Comparison of ENCODE assay signal across 22 cellular contexts in genomic region chrX:348461-349117, GRCh38. TPM values are rescaled to one million over a fixed set of nuclear protein-coding genes. Genes with fewer than 3 reads are reported as not detected.
DNase-seq lines count a peak whose midpoint lies in the region; ATAC-seq and TF ChIP-seq lines count a peak whose summit lies in the region.
"Had no signal": no experiment of that assay in that cellular context is flagged by ENCODE, and none has a peak within 500 bp of the region (broad histone marks: within the 10 kb centered on the region; RNA-seq: fewer than 3 reads in every experiment).

No MANE protein-coding gene starts in this region.

- H3K79me1 ChIP-seq in IMR-90 (ENCODE audit: low read depth in 1 of 2, low read length in 2 of 2): no peaks in the 10 kb centered on the region; a peak in 1 of 4 replicates

- H3K18ac ChIP-seq in IMR-90 (ENCODE audit: low read depth, low read length): no peak overlapping the region

- H2BK20ac ChIP-seq in IMR-90 (ENCODE audit: low read depth, low read length): no peak overlapping the region

- intact Hi-C loops in IMR-90 (cut with micrococcal nuclease): no loop called here
- intact Hi-C loops in right cardiac atrium (cut with DNase I): no loop called here
- intact Hi-C loops in dorsolateral prefrontal cortex (cut with DNase I): loop anchor here in 1 of 2 donors (2.0 kb wide), 1 partner anchor 40 kb away; no protein-coding TSS in a partner anchor

- TF ChIP-seq CTCF in IMR-90 (conservative IDR thresholded peaks at IDR 0.05; ENCODE audit: low read depth, low read length) (no peak), choroid plexus epithelial cell (conservative IDR thresholded peaks at IDR 0.05; ENCODE audit: low read depth, low read length) (no peak), osteoblast (IDR thresholded peaks at IDR 0.05; ENCODE audit: extremely low read depth, low read depth, low read length) (no peak), dorsolateral prefrontal cortex (IDR thresholded peaks at IDR 0.05 in 54 of 56, conservative IDR thresholded peaks at IDR 0.05 in 2 of 56; ENCODE audit: low read depth in 1 of 56, partially characterized antibody in 56 of 56) (no peak)

- H2BK15ac ChIP-seq in IMR-90 (ENCODE audit: low read depth, low read length): no peak overlapping the region

- H4K20me1 ChIP-seq in IMR-90 (ENCODE audit: insufficient read depth, low read length) (no peaks in the 10 kb centered on the region), osteoblast (ENCODE audit: insufficient read depth, low read length) (no peaks in the 10 kb centered on the region)

- in situ Hi-C loops in IMR-90 (cut with MboI; ENCODE audit: low sequenced_read_pairs): no loop called here

- dilution Hi-C loops in IMR-90 (cut with HindIII; ENCODE audit: low sequenced_read_pairs, unreplicated experiment): no loop called here

- no peak overlapping the region for H2AK5ac ChIP-seq in IMR-90 (ENCODE audit: low read depth, low read length)

- no peak overlapping the region for H3K14ac ChIP-seq in IMR-90 (replicated peaks; ENCODE audit: low read depth, low read length)

- TF ChIP-seq POLR2A in IMR-90 (IDR thresholded peaks at IDR 0.05; ENCODE audit: low read depth, low read length): no peak

- no TSS peak for BruUV-seq in IMR-90 (replicated peaks; lab: Mats Ljungman, UMichigan)

- peaks cover 17% of the 10 kb centered on the region for H3K36me3 ChIP-seq in IMR-90 (ENCODE audit: control insufficient read depth, insufficient read depth, low read length)
- H3K36me3 ChIP-seq in osteoblast (ENCODE audit: insufficient read depth, low read length): no peaks in the 10 kb centered on the region

- CTCF ChIA-PET in IMR-90 (lab: Yijun Ruan, JAX): no interaction called here

- H3K4ac ChIP-seq in IMR-90 (ENCODE audit: low read depth, low read length): no peak overlapping the region

- DNase-seq in IMR-90 (peak; percentile 16), choroid plexus epithelial cell (ENCODE audit: low read depth) (peak; percentile 66), right cardiac atrium (peak in 1 of 3 donors; percentile 36), osteoblast (ENCODE audit: insufficient read length, low spot score, missing footprints) (peak; percentile 96), dorsolateral prefrontal cortex (no peak)
- DNase-seq in activated CD4-positive, alpha-beta T cell treated with anti-CD3 and anti-CD28 coated beads, Interleukin-2, amount 50 U/mL, for 48 hours: no peak
- no peak for DNase-seq in activated naive CD4-positive, alpha-beta T cell (lab: John Stamatoyannopoulos, UW)
- DNase-seq: activated CD4-positive, alpha-beta T cell treated with anti-CD3 and anti-CD28 coated beads for 36 hours; activated naive CD4-positive, alpha-beta T cell treated with Interleukin-2 at 50 U/mL for 16 hours; CD4-positive, alpha-beta T cell; cortex of kidney; HFFc6; Kasumi-1; mesendoderm; NCI-H1092 treated with DMSO at 0.1 percent for 48 hours; NCI-H524 treated with DMSO at 0.1 percent for 48 hours; stimulated activated CD4-positive, alpha-beta T cell treated with anti-CD3 and anti-CD28 coated beads, Interleukin-2, amount 100 ng/mL, for 24 hours; stimulated activated naive CD8-positive, alpha-beta T cell treated with anti-CD3 and anti-CD28 coated beads, Interleukin-15, amount 100 ng/mL, for 72 hours had no signal

- no peak overlapping the region for H3K56ac ChIP-seq in IMR-90 (ENCODE audit: extremely low read depth, insufficient read depth, low read length)

- 42% methylated on average over 2 of the region's 11 CpGs; no CpG with 5 or more reads in 1 of the 2 experiments for WGBS in IMR-90 (ENCODE audit: extremely low coverage in 2 of 2, insufficient read length in 1 of 2), 2 experiments
- WGBS in right cardiac atrium: 36% methylated on average over 11 of the region's 11 CpGs

- no peak overlapping the region for H4K5ac ChIP-seq in IMR-90 (ENCODE audit: low read depth, low read length)

- H3K4me2 ChIP-seq in IMR-90 (ENCODE audit: low read depth, low read length): no peak overlapping the region
- H3K4me2 ChIP-seq in osteoblast (ENCODE audit: insufficient read depth, low read length): no peak overlapping the region

- no peak overlapping the region for H2AK9ac ChIP-seq in IMR-90 (replicated peaks; ENCODE audit: low read depth, low read length, poor library complexity)

- no peak overlapping the region for H2BK5ac ChIP-seq in IMR-90 (ENCODE audit: low read depth, low read length, poor library complexity, severe bottlenecking)

- H3K4me3 ChIP-seq in IMR-90 (ENCODE audit: insufficient read depth, low read depth, low read length): no peak overlapping the region
- H3K4me3 ChIP-seq in choroid plexus epithelial cell (ENCODE audit: low read depth, low read length): no peak overlapping the region
- H3K4me3 ChIP-seq in right cardiac atrium (ENCODE audit: low read length): no peak overlapping the region
- H3K4me3 ChIP-seq in osteoblast (ENCODE audit: insufficient read depth, low read length): no peak overlapping the region
- peak overlapping the region in 5 of 59 donors; percentile 5 to 33 (median 12) for H3K4me3 ChIP-seq in dorsolateral prefrontal cortex

- POLR2A ChIA-PET in IMR-90 (lab: Charles Lee; ENCODE audit: unreplicated experiment): no interaction called here

- H3K4me1 ChIP-seq in IMR-90 (ENCODE audit: control insufficient read depth, insufficient read depth, low read length): no peaks in the 10 kb centered on the region; the same call in 1 of the 2 replicates
- H3K4me1 ChIP-seq in right cardiac atrium (ENCODE audit: control insufficient read depth, insufficient read depth, low read length): no peaks in the 10 kb centered on the region
- no peaks in the 10 kb centered on the region for H3K4me1 ChIP-seq in osteoblast (ENCODE audit: insufficient read depth, low read length)

- H4K8ac ChIP-seq in IMR-90 (ENCODE audit: low read depth in 2 of 2, low read length in 2 of 2): no peak overlapping the region

- no peak overlapping the region for H3K23ac ChIP-seq in IMR-90 (ENCODE audit: low read depth, low read length)

- no peaks in the 10 kb centered on the region for H3K79me2 ChIP-seq in osteoblast (ENCODE audit: insufficient read depth, low read length)

- H3K9ac ChIP-seq in IMR-90 (ENCODE audit: low read depth, low read length): no peak overlapping the region

- H2AFZ ChIP-seq in IMR-90 (replicated peaks; ENCODE audit: low read length, poor library complexity) (peak overlapping the region; percentile 28), osteoblast (ENCODE audit: low read length) (no peak overlapping the region)

- H2BK120ac ChIP-seq in IMR-90 (ENCODE audit: low read depth, low read length): no peak overlapping the region

- no peak for TF ChIP-seq RAD21 in IMR-90 (IDR thresholded peaks at IDR 0.05; ENCODE audit: low read length)

- H4K91ac ChIP-seq in IMR-90 (ENCODE audit: insufficient read depth, low read depth, low read length): no peak overlapping the region

- peaks cover 4% of the 10 kb centered on the region; the same call in 1 of the 2 replicates for H3K9me3 ChIP-seq in IMR-90 (ENCODE audit: control insufficient read depth, insufficient read depth, low read length)
- no peaks in the 10 kb centered on the region for H3K9me3 ChIP-seq in right cardiac atrium (ENCODE audit: control insufficient read depth, low read length)
- no peaks in the 10 kb centered on the region for H3K9me3 ChIP-seq in osteoblast (ENCODE audit: low read depth, low read length)
- H3K9me3 ChIP-seq: neutrophil had no signal

- H3K27me3 ChIP-seq in IMR-90 (ENCODE audit: control insufficient read depth, insufficient read depth, low read length) (no peaks in the 10 kb centered on the region), right cardiac atrium (ENCODE audit: control insufficient read depth, insufficient read depth) (no peaks in the 10 kb centered on the region), osteoblast (ENCODE audit: insufficient read depth, low read length) (no peaks in the 10 kb centered on the region), dorsolateral prefrontal cortex (no peaks in the 10 kb centered on the region)
- H3K27me3 ChIP-seq: neutrophil had no signal

- no peaks in the 10 kb centered on the region for H3K9me1 ChIP-seq in IMR-90 (ENCODE audit: insufficient read depth, low read length)

- H3K27ac ChIP-seq in IMR-90 (ENCODE audit: insufficient read depth, low read length): no peak overlapping the region
- H3K27ac ChIP-seq in right cardiac atrium (ENCODE audit: low read length): peak overlapping the region; percentile 61
- no peak overlapping the region for H3K27ac ChIP-seq in osteoblast (ENCODE audit: low read depth, low read length)
- H3K27ac ChIP-seq in dorsolateral prefrontal cortex: peak overlapping the region in 5 of 59 donors; percentile 28 to 57 (median 48)
- H3K27ac ChIP-seq: epithelial cell of prostate, neutrophil had no signal

- ATAC-seq in IMR-90 (ENCODE audit: low read depth) (no peak), right cardiac atrium (peak; percentile 28 to 44)
- no peak for ATAC-seq in activated CD4-positive, CD25-positive, alpha-beta regulatory T cell treated with anti-CD3 and anti-CD28 coated beads, Interleukin-2, amount 50 U/mL, for 24 hours
- ATAC-seq: activated CD4-positive, alpha-beta T cell treated with anti-CD3 and anti-CD28 coated beads for 36 hours; sciatic nerve; stimulated activated naive CD8-positive, alpha-beta T cell treated with anti-CD3 and anti-CD28 coated beads, Interleukin-15, amount 100 ng/mL, for 72 hours had no signal

TF ChIP-seq in IMR-90, 13 proteins besides CTCF, POLR2A, EP300 and RAD21:
- TF ChIP-seq BHLHE40 (IDR thresholded peaks at IDR 0.05; ENCODE audit: low read depth, low read length): no peak
- no peak for TF ChIP-seq USF2 (IDR thresholded peaks at IDR 0.05; ENCODE audit: low read depth, low read length)

RNA-seq across cellular contexts. Expression of gene GTPBP6, which starts 30.0 kb away (rescaled TPM):
- 24.0 and 24.7 TPM in 2 replicates for total RNA-seq in IMR-90 (2012; rRNA removed)
- 31.6 and 36.6 TPM in 2 replicates for polyA plus RNA-seq in IMR-90 (2012; rRNA removed)
- polyA plus RNA-seq in IMR-90 (2012; cell fraction: cytosol; rRNA removed): 35.3 and 45.5 TPM in 2 replicates
- 29.3 and 56.5 TPM in 2 replicates for polyA plus RNA-seq in IMR-90 (2012; cell fraction: nucleus; rRNA removed; ENCODE audit: low replicate concordance)
- total RNA-seq in right cardiac atrium: 10 to 100 TPM; 48.4 to 57.6 (median 54.8) TPM
- 59.0 TPM for polyA plus RNA-seq in right cardiac atrium
- total RNA-seq in osteoblast: 34.2 and 34.4 TPM in 2 replicates
- total RNA-seq in dorsolateral prefrontal cortex: 10 to 100 TPM; 33.8 to 91.4 (median 51.5) TPM

RNA-seq across cellular contexts. Expression of gene PPP2R3B, which starts 38.1 kb away (rescaled TPM):
- 11.1 and 13.3 TPM in 2 replicates for total RNA-seq in IMR-90 (2012; rRNA removed)
- polyA plus RNA-seq in IMR-90 (2012; rRNA removed): 13.2 and 13.7 TPM in 2 replicates
- 9.1 and 13.3 TPM in 2 replicates for polyA plus RNA-seq in IMR-90 (2012; cell fraction: cytosol; rRNA removed)
- polyA plus RNA-seq in IMR-90 (2012; cell fraction: nucleus; rRNA removed; ENCODE audit: low replicate concordance): 52.7 and 142 TPM in 2 replicates
- 100 to 1,000 TPM; 101 to 163 (median 147) TPM for total RNA-seq in right cardiac atrium
- polyA plus RNA-seq in right cardiac atrium: 114 TPM
- 10.3 and 13.4 TPM in 2 replicates for total RNA-seq in osteoblast
- total RNA-seq in dorsolateral prefrontal cortex: 10 to 100 TPM in 115 of 120 experiments, 1 to 10 TPM in 5; 5.9 to 41.0 (median 18.3) TPM

Comparison
In these comparisons a context has a peak if more than half of its experiments do, and no peak if none do; other contexts are left out.
1. ATAC-seq: peak in right cardiac atrium (2 of 2); none in IMR-90 (single experiment) and activated CD4-positive, CD25-positive, alpha-beta regulatory T cell treated with anti-CD3 and anti-CD28 coated beads, Interleukin-2, amount 50 U/mL, for 24 hours (0 of 2).
2. DNase-seq: peak in IMR-90 (single experiment), choroid plexus epithelial cell (single experiment) and osteoblast (single experiment); none in activated CD4-positive, alpha-beta T cell treated with anti-CD3 and anti-CD28 coated beads, Interleukin-2, amount 50 U/mL, for 48 hours (0 of 2), dorsolateral prefrontal cortex (0 of 10) and activated naive CD4-positive, alpha-beta T cell (0 of 4).